In genomic region chr1:82398357-82398756, GRCh38 we compare ENCODE assay signal across 24 cellular contexts.
DNase-seq lines count a peak whose midpoint lies in the region; FAIRE-seq and TF ChIP-seq lines count a peak whose summit lies in the region.
"Had no signal": no experiment of that assay in that cellular context is flagged by ENCODE, and none has a peak within 500 bp of the region (broad histone marks: within the 10 kb centered on the region; RNA-seq: fewer than 3 reads in every experiment).

No MANE protein-coding gene starts in this region.

- H3K36me3 ChIP-seq in Loucy (ENCODE audit: insufficient read depth, low read length) (no peaks in the 10 kb centered on the region), astrocyte (ENCODE audit: insufficient read depth, low read length) (no peaks in the 10 kb centered on the region), neuronal stem cell (replicated peaks in 1 of 2; ENCODE audit: control insufficient read depth in 2 of 2, insufficient read depth in 2 of 2, low read length in 2 of 2) (no peaks in the 10 kb centered on the region), esophagus squamous epithelium (no peaks in the 10 kb centered on the region), trophoblast cell (ENCODE audit: control insufficient read depth in 1 of 2, insufficient read depth in 2 of 2, low read length in 2 of 2) (no peaks in the 10 kb centered on the region)
- H3K36me3 ChIP-seq: BE2C had no signal

- H3K36me3 Mint-ChIP-seq in astrocyte (ENCODE audit: low read depth, unreplicated experiment): no peaks in the 10 kb centered on the region

- H3K4me3 Mint-ChIP-seq in astrocyte (ENCODE audit: unreplicated experiment): no peak overlapping the region
- H3K4me3 Mint-ChIP-seq: CD4-positive, alpha-beta T cell; H9; HFFc6 had no signal

- no peak overlapping the region for H4K8ac ChIP-seq in neuronal stem cell (ENCODE audit: low read depth, low read length)
- no peak overlapping the region for H4K8ac ChIP-seq in trophoblast cell (ENCODE audit: low read depth, low read length)

- H4K91ac ChIP-seq in neuronal stem cell (ENCODE audit: low read depth, low read length, poor library complexity): no peak overlapping the region
- no peak overlapping the region for H4K91ac ChIP-seq in trophoblast cell (ENCODE audit: low read depth, low read length)

- H3K4me3 ChIP-seq in Loucy (ENCODE audit: low read length, poor library complexity, severe bottlenecking) (no peak overlapping the region), astrocyte (ENCODE audit: insufficient read depth, low read depth, low read length) (no peak overlapping the region), epithelial cell of proximal tubule (ENCODE audit: low read depth, low read length) (no peak overlapping the region), neuronal stem cell (ENCODE audit: low read length in 2 of 2) (no peak overlapping the region), esophagus squamous epithelium (no peak overlapping the region), trophoblast cell (ENCODE audit: low read depth, low read length) (no peak overlapping the region)
- H3K4me3 ChIP-seq: GM12878, SK-N-MC had no signal

- H3K23ac ChIP-seq in neuronal stem cell (ENCODE audit: low read depth, low read length, poor library complexity): no peak overlapping the region
- no peak overlapping the region for H3K23ac ChIP-seq in trophoblast cell (ENCODE audit: low read length)

- H2BK120ac ChIP-seq in neuronal stem cell (ENCODE audit: low read depth, low read length) (no peak overlapping the region), trophoblast cell (ENCODE audit: insufficient read depth, low read length, poor library complexity) (no peak overlapping the region)

- no peaks in the 10 kb centered on the region for H3K79me2 ChIP-seq in Loucy (ENCODE audit: insufficient read depth, low read length)
- no peaks in the 10 kb centered on the region for H3K79me2 ChIP-seq in astrocyte (ENCODE audit: insufficient read depth, low read length)
- H3K79me2 ChIP-seq in trophoblast cell (ENCODE audit: control insufficient read depth, insufficient read depth, low read length, poor library complexity): no peaks in the 10 kb centered on the region

- H2BK5ac ChIP-seq in neuronal stem cell (ENCODE audit: low read length): no peak overlapping the region
- no peak overlapping the region for H2BK5ac ChIP-seq in trophoblast cell (ENCODE audit: low read depth, low read length, poor library complexity)

- H3K4me1 Mint-ChIP-seq in astrocyte (ENCODE audit: low read depth, unreplicated experiment): peaks cover 4% of the 10 kb centered on the region
- H3K4me1 Mint-ChIP-seq: H9 had no signal

- no peak for TF ChIP-seq POLR2A in esophagus squamous epithelium (IDR thresholded peaks at IDR 0.05)

- H3K27ac ChIP-seq in astrocyte (ENCODE audit: low read depth, low read length): no peak overlapping the region
- no peak overlapping the region for H3K27ac ChIP-seq in neuronal stem cell (replicated peaks; ENCODE audit: low read length)
- no peak overlapping the region for H3K27ac ChIP-seq in esophagus squamous epithelium
- H3K27ac ChIP-seq in trophoblast cell (ENCODE audit: low read depth, low read length): no peak overlapping the region
- H3K27ac ChIP-seq: HL-60, SK-N-MC had no signal

- H3K9me3 ChIP-seq in Loucy (ENCODE audit: insufficient read depth, low read depth, low read length): no peaks in the 10 kb centered on the region
- no peaks in the 10 kb centered on the region for H3K9me3 ChIP-seq in astrocyte (ENCODE audit: insufficient read depth, low read depth, low read length)
- H3K9me3 ChIP-seq in neuronal stem cell (replicated peaks in 1 of 2; ENCODE audit: control insufficient read depth in 2 of 2, insufficient read depth in 1 of 2, low read depth in 1 of 2, low read length in 2 of 2): peaks cover 0 to 4% of the 10 kb centered on the region in 2 donors
- no peaks in the 10 kb centered on the region for H3K9me3 ChIP-seq in esophagus squamous epithelium
- no peaks in the 10 kb centered on the region for H3K9me3 ChIP-seq in trophoblast cell (ENCODE audit: insufficient read depth, low read depth, low read length)
- H3K9me3 ChIP-seq: BE2C had no signal

- H2BK12ac ChIP-seq in neuronal stem cell (ENCODE audit: low read length) (no peak overlapping the region), trophoblast cell (ENCODE audit: low read length) (no peak overlapping the region)

- DNase-seq in astrocyte (ENCODE audit: low read depth): peak; percentile 47
- peak; percentile 3 for DNase-seq in epithelial cell of proximal tubule (ENCODE audit: low read depth)
- DNase-seq in neuronal stem cell (ENCODE audit: low spot score): no peak
- no peak for DNase-seq in activated CD8-positive, alpha-beta memory T cell treated with anti-CD3 and anti-CD28 coated beads for 24 hours
- no peak for DNase-seq in esophagus squamous epithelium (lab: John Stamatoyannopoulos, UW)
- no peak for DNase-seq in trophoblast cell
- DNase-seq: BE2C; CD4-positive, alpha-beta T cell; COR-L47; DMS79; H9; HFFc6; KBM-7; MV-4-11; NCI-H1694; NCI-H2081; NCI-H2171; NCI-H524 treated with DMSO at 0.1 percent for 48 hours; NCI-H82; SHP77 had no signal

- H3K4ac ChIP-seq in neuronal stem cell (ENCODE audit: low read length): no peak overlapping the region
- no peak overlapping the region for H3K4ac ChIP-seq in trophoblast cell (ENCODE audit: low read depth, low read length)

- no peak overlapping the region for H3K9ac ChIP-seq in Loucy (ENCODE audit: low read depth, low read length, poor library complexity, severe bottlenecking)
- H3K9ac ChIP-seq in astrocyte (ENCODE audit: low read length): no peak overlapping the region
- no peak overlapping the region for H3K9ac ChIP-seq in neuronal stem cell (ENCODE audit: low read depth, low read length, poor library complexity)
- no peak overlapping the region for H3K9ac ChIP-seq in trophoblast cell (ENCODE audit: low read length)

- no peaks in the 10 kb centered on the region for H3K79me1 ChIP-seq in neuronal stem cell (ENCODE audit: low read depth, low read length)
- H3K79me1 ChIP-seq in trophoblast cell (ENCODE audit: low read length): no peaks in the 10 kb centered on the region

- H4K20me1 ChIP-seq in Loucy (ENCODE audit: insufficient read depth, low read length, poor library complexity, severe bottlenecking) (no peaks in the 10 kb centered on the region), astrocyte (ENCODE audit: insufficient read depth, low read length) (no peaks in the 10 kb centered on the region)

- no peak overlapping the region for H2AK5ac ChIP-seq in neuronal stem cell (ENCODE audit: low read depth, low read length)
- no peak overlapping the region for H2AK5ac ChIP-seq in trophoblast cell (ENCODE audit: low read length)

- H3K18ac ChIP-seq in neuronal stem cell (ENCODE audit: low read length): no peak overlapping the region
- H3K18ac ChIP-seq in trophoblast cell (ENCODE audit: low read length): no peak overlapping the region

- H4K12ac ChIP-seq in trophoblast cell (ENCODE audit: low read depth, low read length): no peak overlapping the region

- H2AFZ ChIP-seq in Loucy (ENCODE audit: low read length) (0 out of 2 replicates have a peak overlapping the region, but pooled peaks have one; percentile 33), astrocyte (ENCODE audit: low read depth, low read length) (no peak overlapping the region), neuronal stem cell (ENCODE audit: low read length) (peak overlapping the region; percentile 2), trophoblast cell (ENCODE audit: insufficient read depth, low read length, poor library complexity) (no peak overlapping the region)

- H3F3A ChIP-seq in Loucy (ENCODE audit: low read depth): no peaks in the 10 kb centered on the region

- no peak overlapping the region for H3K27ac Mint-ChIP-seq in astrocyte (ENCODE audit: unreplicated experiment)
- H3K27ac Mint-ChIP-seq: CD4-positive, alpha-beta T cell; HFFc6 had no signal

- H3K4me1 ChIP-seq in Loucy (ENCODE audit: insufficient read depth, low read length, poor library complexity, severe bottlenecking) (peaks cover 10% of the 10 kb centered on the region), astrocyte (ENCODE audit: insufficient read depth, low read length) (no peaks in the 10 kb centered on the region), neuronal stem cell (ENCODE audit: control insufficient read depth in 2 of 2, insufficient read depth in 1 of 2, low read depth in 1 of 2, low read length in 2 of 2) (peaks cover 0 to 2% of the 10 kb centered on the region in 2 donors), esophagus squamous epithelium (no peaks in the 10 kb centered on the region), trophoblast cell (ENCODE audit: control insufficient read depth in 1 of 2, insufficient read depth in 2 of 2, low read length in 2 of 2) (no peaks in the 10 kb centered on the region)
- H3K4me1 ChIP-seq: BE2C had no signal

- H2BK15ac ChIP-seq in neuronal stem cell (ENCODE audit: low read length): no peak overlapping the region

- TF ChIP-seq CTCF in Loucy (conservative IDR thresholded peaks at IDR 0.05; ENCODE audit: low read length) (no peak), astrocyte (IDR thresholded peaks at IDR 0.05; ENCODE audit: insufficient read depth, low read depth, low read length) (no peak), epithelial cell of proximal tubule (conservative IDR thresholded peaks at IDR 0.05; ENCODE audit: low read depth, low read length) (no peak), esophagus squamous epithelium (IDR thresholded peaks at IDR 0.05) (no peak)

- intact Hi-C loops in esophagus squamous epithelium (cut with DNase I): no loop called here

- FAIRE-seq in astrocyte (lab: Jason Lieb, UNC): no peak
- FAIRE-seq: GM12878 had no signal

- no peaks in the 10 kb centered on the region for H3K27me3 Mint-ChIP-seq in astrocyte (ENCODE audit: low read depth, unreplicated experiment)
- H3K27me3 Mint-ChIP-seq: CD4-positive, alpha-beta T cell had no signal

- H3K14ac ChIP-seq in neuronal stem cell (ENCODE audit: low read length) (no peak overlapping the region), trophoblast cell (ENCODE audit: low read length) (no peak overlapping the region)

- no peak overlapping the region for H3K4me2 ChIP-seq in Loucy (ENCODE audit: low read depth, low read length, poor library complexity, severe bottlenecking)
- H3K4me2 ChIP-seq in astrocyte (ENCODE audit: low read length): no peak overlapping the region
- H3K4me2 ChIP-seq in neuronal stem cell (ENCODE audit: insufficient read depth, low read length, poor library complexity, severe bottlenecking): no peak overlapping the region
- H3K4me2 ChIP-seq in trophoblast cell (ENCODE audit: low read length): no peak overlapping the region

- H3K27me3 ChIP-seq in Loucy (ENCODE audit: insufficient read depth, low read length, poor library complexity, severe bottlenecking) (no peaks in the 10 kb centered on the region), astrocyte (ENCODE audit: insufficient read depth, low read length) (no peaks in the 10 kb centered on the region), neuronal stem cell (ENCODE audit: control insufficient read depth in 3 of 3, insufficient read depth in 3 of 3, low read depth in 1 of 3, low read length in 3 of 3) (no peaks in the 10 kb centered on the region), esophagus squamous epithelium (no peaks in the 10 kb centered on the region), trophoblast cell (ENCODE audit: insufficient read depth, low read length) (no peaks in the 10 kb centered on the region)
- H3K27me3 ChIP-seq: BE2C had no signal

- H3K9me3 Mint-ChIP-seq in astrocyte (ENCODE audit: unreplicated experiment): no peaks in the 10 kb centered on the region
- H3K9me3 Mint-ChIP-seq: H9 had no signal

- no peaks in the 10 kb centered on the region for H3K9me2 ChIP-seq in Loucy (replicated peaks; ENCODE audit: low read depth, low read length)

Comparison
In these comparisons a context has a peak if more than half of its experiments do, and no peak if none do; other contexts are left out.
1. H2AFZ ChIP-seq: peak in Loucy (single experiment) and neuronal stem cell (single experiment); none in astrocyte (single experiment) and trophoblast cell (single experiment).
2. DNase-seq: peak in astrocyte (single experiment) and epithelial cell of proximal tubule (single experiment); none in neuronal stem cell (single experiment), activated CD8-positive, alpha-beta memory T cell treated with anti-CD3 and anti-CD28 coated beads for 24 hours (single experiment), esophagus squamous epithelium (single experiment) and trophoblast cell (0 of 2).